ENCODE assay signal across 1 cellular context in the genomic region with DNA sequence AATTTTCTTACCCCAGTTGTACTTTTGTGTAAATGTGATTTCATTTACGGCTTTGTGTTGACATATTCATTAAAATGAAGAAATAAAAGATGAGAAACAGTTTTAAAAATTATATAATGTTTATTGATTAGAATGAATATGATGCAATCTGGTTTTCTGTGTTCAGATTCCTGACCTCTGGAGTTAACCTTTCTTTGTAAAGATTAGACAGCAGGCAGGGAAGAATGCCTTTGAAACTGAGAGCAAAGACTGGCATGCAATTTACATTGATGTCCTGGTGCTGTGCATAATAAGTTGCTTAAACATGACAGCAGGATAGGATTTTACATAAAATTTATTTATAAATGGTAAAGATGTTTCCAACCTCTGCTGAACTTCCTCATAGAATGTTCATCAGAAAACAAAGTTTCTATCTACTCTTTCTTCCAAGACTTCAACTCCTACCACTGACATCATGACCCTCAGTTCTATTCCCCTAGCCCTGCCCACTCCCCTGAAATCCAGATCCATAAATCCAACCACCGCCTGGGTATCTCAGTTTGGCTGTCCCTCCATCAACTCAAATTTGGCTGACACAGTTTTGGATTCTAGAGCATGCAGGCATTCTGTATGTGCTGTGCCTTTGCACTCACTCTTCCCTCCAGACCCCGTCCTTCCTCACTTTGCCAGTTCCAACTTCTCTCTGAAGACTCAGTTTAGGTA.
A peak's percentile ranks its signal among the peaks of the same experiment; 100 is the strongest.
TF ChIP-seq lines count a peak whose summit lies in the region.

No MANE protein-coding gene starts in this region.

TF ChIP-seq in HepG2, 621 proteins besides CTCF, POLR2A, EP300 and RAD21 (continued from another document and continues in another):
- TF ChIP-seq, protein P1, sequence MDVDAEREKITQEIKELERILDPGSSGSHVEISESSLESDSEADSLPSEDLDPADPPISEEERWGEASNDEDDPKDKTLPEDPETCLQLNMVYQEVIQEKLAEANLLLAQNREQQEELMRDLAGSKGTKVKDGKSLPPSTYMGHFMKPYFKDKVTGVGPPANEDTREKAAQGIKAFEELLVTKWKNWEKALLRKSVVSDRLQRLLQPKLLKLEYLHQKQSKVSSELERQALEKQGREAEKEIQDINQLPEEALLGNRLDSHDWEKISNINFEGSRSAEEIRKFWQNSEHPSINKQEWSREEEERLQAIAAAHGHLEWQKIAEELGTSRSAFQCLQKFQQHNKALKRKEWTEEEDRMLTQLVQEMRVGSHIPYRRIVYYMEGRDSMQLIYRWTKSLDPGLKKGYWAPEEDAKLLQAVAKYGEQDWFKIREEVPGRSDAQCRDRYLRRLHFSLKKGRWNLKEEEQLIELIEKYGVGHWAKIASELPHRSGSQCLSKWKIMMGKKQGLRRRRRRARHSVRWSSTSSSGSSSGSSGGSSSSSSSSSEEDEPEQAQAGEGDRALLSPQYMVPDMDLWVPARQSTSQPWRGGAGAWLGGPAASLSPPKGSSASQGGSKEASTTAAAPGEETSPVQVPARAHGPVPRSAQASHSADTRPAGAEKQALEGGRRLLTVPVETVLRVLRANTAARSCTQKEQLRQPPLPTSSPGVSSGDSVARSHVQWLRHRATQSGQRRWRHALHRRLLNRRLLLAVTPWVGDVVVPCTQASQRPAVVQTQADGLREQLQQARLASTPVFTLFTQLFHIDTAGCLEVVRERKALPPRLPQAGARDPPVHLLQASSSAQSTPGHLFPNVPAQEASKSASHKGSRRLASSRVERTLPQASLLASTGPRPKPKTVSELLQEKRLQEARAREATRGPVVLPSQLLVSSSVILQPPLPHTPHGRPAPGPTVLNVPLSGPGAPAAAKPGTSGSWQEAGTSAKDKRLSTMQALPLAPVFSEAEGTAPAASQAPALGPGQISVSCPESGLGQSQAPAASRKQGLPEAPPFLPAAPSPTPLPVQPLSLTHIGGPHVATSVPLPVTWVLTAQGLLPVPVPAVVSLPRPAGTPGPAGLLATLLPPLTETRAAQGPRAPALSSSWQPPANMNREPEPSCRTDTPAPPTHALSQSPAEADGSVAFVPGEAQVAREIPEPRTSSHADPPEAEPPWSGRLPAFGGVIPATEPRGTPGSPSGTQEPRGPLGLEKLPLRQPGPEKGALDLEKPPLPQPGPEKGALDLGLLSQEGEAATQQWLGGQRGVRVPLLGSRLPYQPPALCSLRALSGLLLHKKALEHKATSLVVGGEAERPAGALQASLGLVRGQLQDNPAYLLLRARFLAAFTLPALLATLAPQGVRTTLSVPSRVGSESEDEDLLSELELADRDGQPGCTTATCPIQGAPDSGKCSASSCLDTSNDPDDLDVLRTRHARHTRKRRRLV (CRISPR knock-in tag; IDR thresholded peaks at IDR 0.05): 0 out of 2 replicates have a peak, but pooled peaks have one; percentile 38
- TF ChIP-seq FOXC1 (CRISPR knock-in tag; IDR thresholded peaks at IDR 0.05; ENCODE audit: borderline replicate concordance) (no peak), ZNF703 (CRISPR knock-in tag; IDR thresholded peaks at IDR 0.05; ENCODE audit: borderline replicate concordance) (no peak), ZNF235 (CRISPR knock-in tag; IDR thresholded peaks at IDR 0.05; ENCODE audit: borderline replicate concordance) (no peak), NCOA5 (CRISPR knock-in tag; IDR thresholded peaks at IDR 0.05) (no peak), HDAC1 (CRISPR knock-in tag; IDR thresholded peaks at IDR 0.05) (no peak; the same call in 1 of the 2 replicates), ZNF563 (CRISPR knock-in tag; IDR thresholded peaks at IDR 0.05) (no peak), ZNF773 (CRISPR knock-in tag; IDR thresholded peaks at IDR 0.05; ENCODE audit: borderline replicate concordance) (no peak), ZNF337 (CRISPR knock-in tag; IDR thresholded peaks at IDR 0.05; ENCODE audit: borderline replicate concordance, low read depth) (no peak), GTF3A (CRISPR knock-in tag; conservative IDR thresholded peaks at IDR 0.05) (no peak), ZBTB8A (CRISPR knock-in tag; IDR thresholded peaks at IDR 0.05; ENCODE audit: borderline replicate concordance, low read depth) (no peak), BORCS8-MEF2B (CRISPR knock-in tag; IDR thresholded peaks at IDR 0.05) (no peak), SUZ12 (IDR thresholded peaks at IDR 0.05; ENCODE audit: low read depth, low read length) (no peak), MTF1 (CRISPR knock-in tag; IDR thresholded peaks at IDR 0.05) (no peak), NCOR1 (IDR thresholded peaks at IDR 0.05; ENCODE audit: borderline replicate concordance, low read length) (peak; percentile 88; the same call in 1 of the 2 replicates), FOXK1 (CRISPR knock-in tag; IDR thresholded peaks at IDR 0.05; ENCODE audit: borderline replicate concordance, low read depth) (0 out of 2 replicates have a peak, but pooled peaks have one; percentile 32), ZC3H13 (CRISPR knock-in tag; IDR thresholded peaks at IDR 0.05) (no peak), GFI1 (CRISPR knock-in tag; IDR thresholded peaks at IDR 0.05; ENCODE audit: borderline replicate concordance) (peak; percentile 50; the same call in 1 of the 2 replicates), ISX (CRISPR knock-in tag; conservative IDR thresholded peaks at IDR 0.05) (no peak), ERF (CRISPR knock-in tag; IDR thresholded peaks at IDR 0.05) (no peak), TEAD3 (CRISPR knock-in tag; optimal IDR thresholded peaks at IDR 0.05; ENCODE audit: borderline replicate concordance) (peak; percentile 56), ZNF3 (CRISPR knock-in tag; IDR thresholded peaks at IDR 0.05) (no peak), NBN (conservative IDR thresholded peaks at IDR 0.05) (no peak), CBX5 (CRISPR knock-in tag; IDR thresholded peaks at IDR 0.05; ENCODE audit: borderline replicate concordance) (no peak), SIN3A (IDR thresholded peaks at IDR 0.05; ENCODE audit: borderline replicate concordance, low read depth, low read length) (peak; percentile 77; the same call in 1 of the 2 replicates), ZNF761 (CRISPR knock-in tag; conservative IDR thresholded peaks at IDR 0.05) (no peak), SP5 (CRISPR knock-in tag; IDR thresholded peaks at IDR 0.05; ENCODE audit: borderline replicate concordance, low read depth) (no peak), GLI4 (CRISPR knock-in tag; IDR thresholded peaks at IDR 0.05; ENCODE audit: borderline replicate concordance) (no peak), ZNF33B (CRISPR knock-in tag; IDR thresholded peaks at IDR 0.05) (no peak), TCF7L2 (IDR thresholded peaks at IDR 0.05; ENCODE audit: low read depth, low read length) (peak; percentile 47), ZFP36L1 (CRISPR knock-in tag; IDR thresholded peaks at IDR 0.05) (no peak), ZNF230 (CRISPR knock-in tag; IDR thresholded peaks at IDR 0.05) (no peak), ZNF782 (CRISPR knock-in tag; IDR thresholded peaks at IDR 0.05; ENCODE audit: borderline replicate concordance) (no peak), ZNF543 (CRISPR knock-in tag; IDR thresholded peaks at IDR 0.05) (no peak), TAF15 (IDR thresholded peaks at IDR 0.05; ENCODE audit: low read depth, low read length, poor library complexity, severe bottlenecking) (no peak), EHMT2 (IDR thresholded peaks at IDR 0.05; ENCODE audit: borderline replicate concordance, low read depth, low read length) (no peak), ZNF101 (CRISPR knock-in tag; IDR thresholded peaks at IDR 0.05; ENCODE audit: borderline replicate concordance, low read depth) (no peak), AGO1 (IDR thresholded peaks at IDR 0.05; ENCODE audit: low read depth, low read length, poor library complexity, severe bottlenecking) (no peak), ZNF572 (CRISPR knock-in tag; IDR thresholded peaks at IDR 0.05) (no peak), ZFAT (CRISPR knock-in tag; conservative IDR thresholded peaks at IDR 0.05) (no peak), ZSCAN12 (CRISPR knock-in tag; IDR thresholded peaks at IDR 0.05) (no peak), ZNF713 (CRISPR knock-in tag; IDR thresholded peaks at IDR 0.05) (no peak), ZNF331 (CRISPR knock-in tag; IDR thresholded peaks at IDR 0.05) (0 out of 2 replicates have a peak, but pooled peaks have one; percentile 16)
- TF ChIP-seq, protein P2, sequence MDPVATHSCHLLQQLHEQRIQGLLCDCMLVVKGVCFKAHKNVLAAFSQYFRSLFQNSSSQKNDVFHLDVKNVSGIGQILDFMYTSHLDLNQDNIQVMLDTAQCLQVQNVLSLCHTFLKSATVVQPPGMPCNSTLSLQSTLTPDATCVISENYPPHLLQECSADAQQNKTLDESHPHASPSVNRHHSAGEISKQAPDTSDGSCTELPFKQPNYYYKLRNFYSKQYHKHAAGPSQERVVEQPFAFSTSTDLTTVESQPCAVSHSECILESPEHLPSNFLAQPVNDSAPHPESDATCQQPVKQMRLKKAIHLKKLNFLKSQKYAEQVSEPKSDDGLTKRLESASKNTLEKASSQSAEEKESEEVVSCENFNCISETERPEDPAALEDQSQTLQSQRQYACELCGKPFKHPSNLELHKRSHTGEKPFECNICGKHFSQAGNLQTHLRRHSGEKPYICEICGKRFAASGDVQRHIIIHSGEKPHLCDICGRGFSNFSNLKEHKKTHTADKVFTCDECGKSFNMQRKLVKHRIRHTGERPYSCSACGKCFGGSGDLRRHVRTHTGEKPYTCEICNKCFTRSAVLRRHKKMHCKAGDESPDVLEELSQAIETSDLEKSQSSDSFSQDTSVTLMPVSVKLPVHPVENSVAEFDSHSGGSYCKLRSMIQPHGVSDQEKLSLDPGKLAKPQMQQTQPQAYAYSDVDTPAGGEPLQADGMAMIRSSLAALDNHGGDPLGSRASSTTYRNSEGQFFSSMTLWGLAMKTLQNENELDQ (CRISPR knock-in tag; IDR thresholded peaks at IDR 0.05; ENCODE audit: borderline replicate concordance): no peak
- TF ChIP-seq, protein P3, sequence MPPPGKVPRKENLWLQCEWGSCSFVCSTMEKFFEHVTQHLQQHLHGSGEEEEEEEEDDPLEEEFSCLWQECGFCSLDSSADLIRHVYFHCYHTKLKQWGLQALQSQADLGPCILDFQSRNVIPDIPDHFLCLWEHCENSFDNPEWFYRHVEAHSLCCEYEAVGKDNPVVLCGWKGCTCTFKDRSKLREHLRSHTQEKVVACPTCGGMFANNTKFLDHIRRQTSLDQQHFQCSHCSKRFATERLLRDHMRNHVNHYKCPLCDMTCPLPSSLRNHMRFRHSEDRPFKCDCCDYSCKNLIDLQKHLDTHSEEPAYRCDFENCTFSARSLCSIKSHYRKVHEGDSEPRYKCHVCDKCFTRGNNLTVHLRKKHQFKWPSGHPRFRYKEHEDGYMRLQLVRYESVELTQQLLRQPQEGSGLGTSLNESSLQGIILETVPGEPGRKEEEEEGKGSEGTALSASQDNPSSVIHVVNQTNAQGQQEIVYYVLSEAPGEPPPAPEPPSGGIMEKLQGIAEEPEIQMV (CRISPR knock-in tag; IDR thresholded peaks at IDR 0.05; ENCODE audit: low read depth): no peak
- TF ChIP-seq, protein P4, sequence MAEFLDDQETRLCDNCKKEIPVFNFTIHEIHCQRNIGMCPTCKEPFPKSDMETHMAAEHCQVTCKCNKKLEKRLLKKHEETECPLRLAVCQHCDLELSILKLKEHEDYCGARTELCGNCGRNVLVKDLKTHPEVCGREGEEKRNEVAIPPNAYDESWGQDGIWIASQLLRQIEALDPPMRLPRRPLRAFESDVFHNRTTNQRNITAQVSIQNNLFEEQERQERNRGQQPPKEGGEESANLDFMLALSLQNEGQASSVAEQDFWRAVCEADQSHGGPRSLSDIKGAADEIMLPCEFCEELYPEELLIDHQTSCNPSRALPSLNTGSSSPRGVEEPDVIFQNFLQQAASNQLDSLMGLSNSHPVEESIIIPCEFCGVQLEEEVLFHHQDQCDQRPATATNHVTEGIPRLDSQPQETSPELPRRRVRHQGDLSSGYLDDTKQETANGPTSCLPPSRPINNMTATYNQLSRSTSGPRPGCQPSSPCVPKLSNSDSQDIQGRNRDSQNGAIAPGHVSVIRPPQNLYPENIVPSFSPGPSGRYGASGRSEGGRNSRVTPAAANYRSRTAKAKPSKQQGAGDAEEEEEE (CRISPR knock-in tag; IDR thresholded peaks at IDR 0.05; ENCODE audit: borderline replicate concordance): no peak
- TF ChIP-seq, protein P5, sequence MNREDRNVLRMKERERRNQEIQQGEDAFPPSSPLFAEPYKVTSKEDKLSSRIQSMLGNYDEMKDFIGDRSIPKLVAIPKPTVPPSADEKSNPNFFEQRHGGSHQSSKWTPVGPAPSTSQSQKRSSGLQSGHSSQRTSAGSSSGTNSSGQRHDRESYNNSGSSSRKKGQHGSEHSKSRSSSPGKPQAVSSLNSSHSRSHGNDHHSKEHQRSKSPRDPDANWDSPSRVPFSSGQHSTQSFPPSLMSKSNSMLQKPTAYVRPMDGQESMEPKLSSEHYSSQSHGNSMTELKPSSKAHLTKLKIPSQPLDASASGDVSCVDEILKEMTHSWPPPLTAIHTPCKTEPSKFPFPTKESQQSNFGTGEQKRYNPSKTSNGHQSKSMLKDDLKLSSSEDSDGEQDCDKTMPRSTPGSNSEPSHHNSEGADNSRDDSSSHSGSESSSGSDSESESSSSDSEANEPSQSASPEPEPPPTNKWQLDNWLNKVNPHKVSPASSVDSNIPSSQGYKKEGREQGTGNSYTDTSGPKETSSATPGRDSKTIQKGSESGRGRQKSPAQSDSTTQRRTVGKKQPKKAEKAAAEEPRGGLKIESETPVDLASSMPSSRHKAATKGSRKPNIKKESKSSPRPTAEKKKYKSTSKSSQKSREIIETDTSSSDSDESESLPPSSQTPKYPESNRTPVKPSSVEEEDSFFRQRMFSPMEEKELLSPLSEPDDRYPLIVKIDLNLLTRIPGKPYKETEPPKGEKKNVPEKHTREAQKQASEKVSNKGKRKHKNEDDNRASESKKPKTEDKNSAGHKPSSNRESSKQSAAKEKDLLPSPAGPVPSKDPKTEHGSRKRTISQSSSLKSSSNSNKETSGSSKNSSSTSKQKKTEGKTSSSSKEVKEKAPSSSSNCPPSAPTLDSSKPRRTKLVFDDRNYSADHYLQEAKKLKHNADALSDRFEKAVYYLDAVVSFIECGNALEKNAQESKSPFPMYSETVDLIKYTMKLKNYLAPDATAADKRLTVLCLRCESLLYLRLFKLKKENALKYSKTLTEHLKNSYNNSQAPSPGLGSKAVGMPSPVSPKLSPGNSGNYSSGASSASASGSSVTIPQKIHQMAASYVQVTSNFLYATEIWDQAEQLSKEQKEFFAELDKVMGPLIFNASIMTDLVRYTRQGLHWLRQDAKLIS (CRISPR knock-in tag; IDR thresholded peaks at IDR 0.05): 0 out of 2 replicates have a peak, but pooled peaks have one; percentile 29
- TF ChIP-seq, protein P6, sequence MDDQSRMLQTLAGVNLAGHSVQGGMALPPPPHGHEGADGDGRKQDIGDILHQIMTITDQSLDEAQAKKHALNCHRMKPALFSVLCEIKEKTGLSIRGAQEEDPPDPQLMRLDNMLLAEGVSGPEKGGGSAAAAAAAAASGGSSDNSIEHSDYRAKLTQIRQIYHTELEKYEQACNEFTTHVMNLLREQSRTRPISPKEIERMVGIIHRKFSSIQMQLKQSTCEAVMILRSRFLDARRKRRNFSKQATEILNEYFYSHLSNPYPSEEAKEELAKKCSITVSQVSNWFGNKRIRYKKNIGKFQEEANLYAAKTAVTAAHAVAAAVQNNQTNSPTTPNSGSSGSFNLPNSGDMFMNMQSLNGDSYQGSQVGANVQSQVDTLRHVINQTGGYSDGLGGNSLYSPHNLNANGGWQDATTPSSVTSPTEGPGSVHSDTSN (CRISPR knock-in tag; IDR thresholded peaks at IDR 0.05; ENCODE audit: borderline replicate concordance): no peak
- TF ChIP-seq, protein P7, sequence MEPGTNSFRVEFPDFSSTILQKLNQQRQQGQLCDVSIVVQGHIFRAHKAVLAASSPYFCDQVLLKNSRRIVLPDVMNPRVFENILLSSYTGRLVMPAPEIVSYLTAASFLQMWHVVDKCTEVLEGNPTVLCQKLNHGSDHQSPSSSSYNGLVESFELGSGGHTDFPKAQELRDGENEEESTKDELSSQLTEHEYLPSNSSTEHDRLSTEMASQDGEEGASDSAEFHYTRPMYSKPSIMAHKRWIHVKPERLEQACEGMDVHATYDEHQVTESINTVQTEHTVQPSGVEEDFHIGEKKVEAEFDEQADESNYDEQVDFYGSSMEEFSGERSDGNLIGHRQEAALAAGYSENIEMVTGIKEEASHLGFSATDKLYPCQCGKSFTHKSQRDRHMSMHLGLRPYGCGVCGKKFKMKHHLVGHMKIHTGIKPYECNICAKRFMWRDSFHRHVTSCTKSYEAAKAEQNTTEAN (CRISPR knock-in tag; conservative IDR thresholded peaks at IDR 0.05): no peak
